ENCODE assay signal across 8 cellular contexts in genomic region chr3:46960081-46960701, GRCh38. TPM values are rescaled to one million over a fixed set of nuclear protein-coding genes. Genes with fewer than 3 reads are reported as not detected.
DNase-seq lines count a peak whose midpoint lies in the region; ATAC-seq and TF ChIP-seq lines count a peak whose summit lies in the region.
"Had no signal": no experiment of that assay in that cellular context is flagged by ENCODE, and none has a peak within 500 bp of the region (broad histone marks: within the 10 kb centered on the region; RNA-seq: fewer than 3 reads in every experiment).

No MANE protein-coding gene starts in this region.

- H3K27ac Mint-ChIP-seq in activated T-helper 17 cell treated with anti-CD3 and anti-CD28 coated beads, Interleukin-2, amount 50 U/mL, for 72 hours = peak overlapping the region; percentile 89
- H3K27ac Mint-ChIP-seq in stimulated activated naive B cell treated with anti-CD40 and anti-IgM and Interleukin-4, amounts not matched to agents 10 μg/mL and 1 μg/mL and 100 μg/mL, for 72 hours = peak overlapping the region; percentile 90

- H3K27me3 ChIP-seq in cardiac muscle cell = no peaks in the 10 kb centered on the region

- H3K27me3 Mint-ChIP-seq in activated T-helper 17 cell treated with anti-CD3 and anti-CD28 coated beads, Interleukin-2, amount 50 U/mL, for 72 hours = no peaks in the 10 kb centered on the region
- no peaks in the 10 kb centered on the region for H3K27me3 Mint-ChIP-seq in stimulated activated naive B cell treated with anti-CD40 and anti-IgM and Interleukin-4, amounts not matched to agents 10 μg/mL and 1 μg/mL and 100 μg/mL, for 72 hours

- peak overlapping the region; percentile 59 for H3K27ac ChIP-seq in cardiac muscle cell
- H3K27ac ChIP-seq: SK-N-MC had no signal

- H3K4me1 ChIP-seq in cardiac muscle cell (ENCODE audit: low read depth) = peaks cover 38% of the 10 kb centered on the region

- TF ChIP-seq CTCF in cardiac muscle cell (IDR thresholded peaks at IDR 0.05; ENCODE audit: low read depth, low read length) = no peak

- no peaks in the 10 kb centered on the region for H3K9me3 ChIP-seq in cardiac muscle cell (ENCODE audit: low read depth)

- peak in 1 of 2 donors; percentile 53 for DNase-seq in cardiac muscle cell (ENCODE audit: low read depth in 1 of 2, low spot score in 1 of 2)
- peak; percentile 37 for DNase-seq in stimulated activated naive B cell treated with anti-CD40 and anti-IgM and Interleukin-4, amounts not matched to agents 10 μg/mL and 1 μg/mL and 100 μg/mL, for 72 hours
- DNase-seq in NCI-H1417 (lab: John Stamatoyannopoulos, UW) = no peak

- peaks cover 61% of the 10 kb centered on the region for H3K4me1 Mint-ChIP-seq in activated T-helper 17 cell treated with anti-CD3 and anti-CD28 coated beads, Interleukin-2, amount 50 U/mL, for 72 hours
- H3K4me1 Mint-ChIP-seq in stimulated activated naive B cell treated with anti-CD40 and anti-IgM and Interleukin-4, amounts not matched to agents 10 μg/mL and 1 μg/mL and 100 μg/mL, for 72 hours = peaks cover 68 to 86% of the 10 kb centered on the region in 2 donors

- peak overlapping the region; percentile 82 for H3K4me3 Mint-ChIP-seq in activated T-helper 17 cell treated with anti-CD3 and anti-CD28 coated beads, Interleukin-2, amount 50 U/mL, for 72 hours
- peak overlapping the region; percentile 71 to 76 for H3K4me3 Mint-ChIP-seq in stimulated activated naive B cell treated with anti-CD40 and anti-IgM and Interleukin-4, amounts not matched to agents 10 μg/mL and 1 μg/mL and 100 μg/mL, for 72 hours

- no peak overlapping the region for H3K4me3 ChIP-seq in cardiac muscle cell
- H3K4me3 ChIP-seq: SK-N-MC had no signal

- H3K9me3 Mint-ChIP-seq in activated T-helper 17 cell treated with anti-CD3 and anti-CD28 coated beads, Interleukin-2, amount 50 U/mL, for 72 hours = no peaks in the 10 kb centered on the region
- peaks cover 0 to 2% of the 10 kb centered on the region in 2 donors for H3K9me3 Mint-ChIP-seq in stimulated activated naive B cell treated with anti-CD40 and anti-IgM and Interleukin-4, amounts not matched to agents 10 μg/mL and 1 μg/mL and 100 μg/mL, for 72 hours

- H3K36me3 Mint-ChIP-seq in activated T-helper 17 cell treated with anti-CD3 and anti-CD28 coated beads, Interleukin-2, amount 50 U/mL, for 72 hours (ENCODE audit: low read depth) = peaks cover 39% of the 10 kb centered on the region
- peaks cover 54 to 70% of the 10 kb centered on the region in 2 donors for H3K36me3 Mint-ChIP-seq in stimulated activated naive B cell treated with anti-CD40 and anti-IgM and Interleukin-4, amounts not matched to agents 10 μg/mL and 1 μg/mL and 100 μg/mL, for 72 hours

- H3K36me3 ChIP-seq in cardiac muscle cell = no peaks in the 10 kb centered on the region

- peak; percentile 54 for ATAC-seq in HG02610 (IDR thresholded peaks at IDR 0.05; ENCODE audit: unreplicated experiment)
- peak; percentile 58 for ATAC-seq in activated T-helper 17 cell treated with anti-CD3 and anti-CD28 coated beads, Interleukin-2, amount 50 U/mL, for 72 hours (replicated peaks)
- ATAC-seq in stimulated activated naive B cell treated with anti-CD40 and anti-IgM and Interleukin-4, amounts not matched to agents 10 μg/mL and 1 μg/mL and 100 μg/mL, for 72 hours (replicated peaks) = peak; percentile 74
- no peak for ATAC-seq in HG03439 (IDR thresholded peaks at IDR 0.05; ENCODE audit: unreplicated experiment)
- ATAC-seq in GM19395 (IDR thresholded peaks at IDR 0.05; ENCODE audit: unreplicated experiment) = no peak

RNA-seq across cellular contexts. Expression of gene CCDC12, which starts 16.4 kb away (rescaled TPM):
- 10 to 100 TPM; 46.9 to 59.8 TPM for total RNA-seq in activated T-helper 17 cell treated with anti-CD3 and anti-CD28 coated beads, Interleukin-2, amount 50 U/mL, for 72 hours
- 43.9 and 53.8 TPM in 2 replicates for total RNA-seq in cardiac muscle cell
- 73.1 and 78.4 TPM in 2 replicates for polyA plus RNA-seq in cardiac muscle cell

RNA-seq across cellular contexts. Expression of gene NBEAL2, which starts 19.3 kb away (rescaled TPM):
- 100 to 1,000 TPM; 140 to 169 TPM for total RNA-seq in activated T-helper 17 cell treated with anti-CD3 and anti-CD28 coated beads, Interleukin-2, amount 50 U/mL, for 72 hours
- 10.6 and 14.2 TPM in 2 replicates for total RNA-seq in cardiac muscle cell
- polyA plus RNA-seq in cardiac muscle cell = 7.8 and 8.3 TPM in 2 replicates

Comparison
In these comparisons a context has a peak if more than half of its experiments do, and no peak if none do; other contexts are left out.
1. ATAC-seq: peak in HG02610 (single experiment), activated T-helper 17 cell treated with anti-CD3 and anti-CD28 coated beads, Interleukin-2, amount 50 U/mL, for 72 hours (single experiment) and stimulated activated naive B cell treated with anti-CD40 and anti-IgM and Interleukin-4, amounts not matched to agents 10 μg/mL and 1 μg/mL and 100 μg/mL, for 72 hours (2 of 2); none in HG03439 (single experiment) and GM19395 (single experiment).